Comparison of ENCODE assay signal across 1 cellular context in the genomic region with DNA sequence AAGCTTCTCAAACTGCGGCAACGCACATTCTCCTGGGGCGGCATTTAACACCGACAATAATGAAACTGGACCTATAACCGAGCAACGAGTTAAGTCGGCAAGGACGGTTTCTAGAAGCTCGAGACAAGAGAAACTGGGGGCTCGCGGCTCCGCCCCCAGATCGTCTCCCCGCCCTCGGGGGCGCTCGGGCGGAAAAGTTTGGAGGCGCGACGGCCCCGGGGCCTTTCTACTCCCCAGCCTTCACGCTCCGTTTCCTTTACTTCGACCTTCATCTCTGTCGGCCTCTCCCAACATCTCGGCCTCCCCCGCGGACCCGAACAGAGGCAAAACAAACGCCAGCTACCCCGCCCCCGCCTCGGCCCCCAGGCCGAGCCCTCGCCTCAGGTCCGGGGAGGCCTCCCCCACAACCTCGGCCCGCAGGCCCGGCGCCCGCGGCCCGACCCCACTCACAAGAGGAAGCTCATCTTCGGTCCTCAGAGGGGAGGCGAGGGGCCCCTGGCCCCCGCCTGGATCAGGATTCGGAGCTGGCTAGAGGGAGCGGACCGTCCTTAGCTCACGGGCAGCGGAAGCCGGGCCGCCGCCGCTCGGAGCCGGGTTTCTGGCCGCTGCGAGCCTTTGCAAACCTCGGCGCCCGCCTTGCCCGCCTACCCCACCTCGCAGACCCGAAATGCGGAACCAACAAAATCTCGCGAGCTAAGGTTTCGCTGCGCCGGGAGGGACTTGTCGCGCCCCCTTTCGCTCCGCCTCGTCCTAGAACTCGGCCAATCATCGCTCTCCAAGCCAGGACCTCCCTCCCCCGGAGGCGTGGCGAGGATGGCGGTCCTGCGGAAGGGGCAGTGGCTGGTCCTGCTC.
TF ChIP-seq lines count a peak whose summit lies in the region.

A gene (minus strand): TSS at position 669 of the 852 bp plus-strand sequence. CDS start 205 bp downstream, at position 464.

TF ChIP-seq in HepG2, 621 proteins besides CTCF, POLR2A, EP300 and RAD21 (continued from another document and continues in another):
- TF ChIP-seq, protein P1, sequence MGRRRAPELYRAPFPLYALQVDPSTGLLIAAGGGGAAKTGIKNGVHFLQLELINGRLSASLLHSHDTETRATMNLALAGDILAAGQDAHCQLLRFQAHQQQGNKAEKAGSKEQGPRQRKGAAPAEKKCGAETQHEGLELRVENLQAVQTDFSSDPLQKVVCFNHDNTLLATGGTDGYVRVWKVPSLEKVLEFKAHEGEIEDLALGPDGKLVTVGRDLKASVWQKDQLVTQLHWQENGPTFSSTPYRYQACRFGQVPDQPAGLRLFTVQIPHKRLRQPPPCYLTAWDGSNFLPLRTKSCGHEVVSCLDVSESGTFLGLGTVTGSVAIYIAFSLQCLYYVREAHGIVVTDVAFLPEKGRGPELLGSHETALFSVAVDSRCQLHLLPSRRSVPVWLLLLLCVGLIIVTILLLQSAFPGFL (CRISPR knock-in tag; IDR thresholded peaks at IDR 0.05), result no peak
- TF ChIP-seq ZKSCAN5 (CRISPR knock-in tag; IDR thresholded peaks at IDR 0.05), result no peak
- TF ChIP-seq MYC (CRISPR knock-in tag; IDR thresholded peaks at IDR 0.05; ENCODE audit: borderline replicate concordance), result peak; percentile 69
- no peak; the same call in none of the 2 replicates for TF ChIP-seq ZNF136 (CRISPR knock-in tag; IDR thresholded peaks at IDR 0.05; ENCODE audit: low read depth)
- TF ChIP-seq, protein P2, sequence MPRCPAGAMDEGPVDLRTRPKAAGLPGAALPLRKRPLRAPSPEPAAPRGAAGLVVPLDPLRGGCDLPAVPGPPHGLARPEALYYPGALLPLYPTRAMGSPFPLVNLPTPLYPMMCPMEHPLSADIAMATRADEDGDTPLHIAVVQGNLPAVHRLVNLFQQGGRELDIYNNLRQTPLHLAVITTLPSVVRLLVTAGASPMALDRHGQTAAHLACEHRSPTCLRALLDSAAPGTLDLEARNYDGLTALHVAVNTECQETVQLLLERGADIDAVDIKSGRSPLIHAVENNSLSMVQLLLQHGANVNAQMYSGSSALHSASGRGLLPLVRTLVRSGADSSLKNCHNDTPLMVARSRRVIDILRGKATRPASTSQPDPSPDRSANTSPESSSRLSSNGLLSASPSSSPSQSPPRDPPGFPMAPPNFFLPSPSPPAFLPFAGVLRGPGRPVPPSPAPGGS (CRISPR knock-in tag; IDR thresholded peaks at IDR 0.05), result peak; percentile 92; the same call in 1 of the 2 replicates
- TF ChIP-seq, protein P3, sequence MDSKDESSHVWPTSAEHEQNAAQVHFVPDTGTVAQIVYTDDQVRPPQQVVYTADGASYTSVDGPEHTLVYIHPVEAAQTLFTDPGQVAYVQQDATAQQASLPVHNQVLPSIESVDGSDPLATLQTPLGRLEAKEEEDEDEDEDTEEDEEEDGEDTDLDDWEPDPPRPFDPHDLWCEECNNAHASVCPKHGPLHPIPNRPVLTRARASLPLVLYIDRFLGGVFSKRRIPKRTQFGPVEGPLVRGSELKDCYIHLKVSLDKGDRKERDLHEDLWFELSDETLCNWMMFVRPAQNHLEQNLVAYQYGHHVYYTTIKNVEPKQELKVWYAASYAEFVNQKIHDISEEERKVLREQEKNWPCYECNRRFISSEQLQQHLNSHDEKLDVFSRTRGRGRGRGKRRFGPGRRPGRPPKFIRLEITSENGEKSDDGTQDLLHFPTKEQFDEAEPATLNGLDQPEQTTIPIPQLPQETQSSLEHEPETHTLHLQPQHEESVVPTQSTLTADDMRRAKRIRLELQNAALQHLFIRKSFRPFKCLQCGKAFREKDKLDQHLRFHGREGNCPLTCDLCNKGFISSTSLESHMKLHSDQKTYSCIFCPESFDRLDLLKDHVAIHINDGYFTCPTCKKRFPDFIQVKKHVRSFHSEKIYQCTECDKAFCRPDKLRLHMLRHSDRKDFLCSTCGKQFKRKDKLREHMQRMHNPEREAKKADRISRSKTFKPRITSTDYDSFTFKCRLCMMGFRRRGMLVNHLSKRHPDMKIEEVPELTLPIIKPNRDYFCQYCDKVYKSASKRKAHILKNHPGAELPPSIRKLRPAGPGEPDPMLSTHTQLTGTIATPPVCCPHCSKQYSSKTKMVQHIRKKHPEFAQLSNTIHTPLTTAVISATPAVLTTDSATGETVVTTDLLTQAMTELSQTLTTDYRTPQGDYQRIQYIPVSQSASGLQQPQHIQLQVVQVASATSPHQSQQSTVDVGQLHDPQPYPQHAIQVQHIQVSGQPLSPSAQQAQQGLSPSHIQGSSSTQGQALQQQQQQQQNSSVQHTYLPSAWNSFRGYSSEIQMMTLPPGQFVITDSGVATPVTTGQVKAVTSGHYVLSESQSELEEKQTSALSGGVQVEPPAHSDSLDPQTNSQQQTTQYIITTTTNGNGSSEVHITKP (CRISPR knock-in tag; IDR thresholded peaks at IDR 0.05; ENCODE audit: low read depth), result no peak
- TF ChIP-seq, protein P4, sequence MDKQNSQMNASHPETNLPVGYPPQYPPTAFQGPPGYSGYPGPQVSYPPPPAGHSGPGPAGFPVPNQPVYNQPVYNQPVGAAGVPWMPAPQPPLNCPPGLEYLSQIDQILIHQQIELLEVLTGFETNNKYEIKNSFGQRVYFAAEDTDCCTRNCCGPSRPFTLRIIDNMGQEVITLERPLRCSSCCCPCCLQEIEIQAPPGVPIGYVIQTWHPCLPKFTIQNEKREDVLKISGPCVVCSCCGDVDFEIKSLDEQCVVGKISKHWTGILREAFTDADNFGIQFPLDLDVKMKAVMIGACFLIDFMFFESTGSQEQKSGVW (CRISPR knock-in tag; IDR thresholded peaks at IDR 0.05; ENCODE audit: borderline replicate concordance), result 0 out of 2 replicates have a peak, but pooled peaks have one; percentile 57
- TF ChIP-seq, protein P5, sequence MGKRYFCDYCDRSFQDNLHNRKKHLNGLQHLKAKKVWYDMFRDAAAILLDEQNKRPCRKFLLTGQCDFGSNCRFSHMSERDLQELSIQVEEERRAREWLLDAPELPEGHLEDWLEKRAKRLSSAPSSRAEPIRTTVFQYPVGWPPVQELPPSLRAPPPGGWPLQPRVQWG (CRISPR knock-in tag; IDR thresholded peaks at IDR 0.05; ENCODE audit: borderline replicate concordance, low read depth), result no peak
- TF ChIP-seq PRPF4 (IDR thresholded peaks at IDR 0.05; ENCODE audit: low read depth, low read length, poor library complexity, severe bottlenecking), result no peak
- TF ChIP-seq, protein P6, sequence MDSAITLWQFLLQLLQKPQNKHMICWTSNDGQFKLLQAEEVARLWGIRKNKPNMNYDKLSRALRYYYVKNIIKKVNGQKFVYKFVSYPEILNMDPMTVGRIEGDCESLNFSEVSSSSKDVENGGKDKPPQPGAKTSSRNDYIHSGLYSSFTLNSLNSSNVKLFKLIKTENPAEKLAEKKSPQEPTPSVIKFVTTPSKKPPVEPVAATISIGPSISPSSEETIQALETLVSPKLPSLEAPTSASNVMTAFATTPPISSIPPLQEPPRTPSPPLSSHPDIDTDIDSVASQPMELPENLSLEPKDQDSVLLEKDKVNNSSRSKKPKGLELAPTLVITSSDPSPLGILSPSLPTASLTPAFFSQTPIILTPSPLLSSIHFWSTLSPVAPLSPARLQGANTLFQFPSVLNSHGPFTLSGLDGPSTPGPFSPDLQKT (CRISPR knock-in tag; IDR thresholded peaks at IDR 0.05; ENCODE audit: borderline replicate concordance), result no peak
- TF ChIP-seq RFX3 (CRISPR knock-in tag; IDR thresholded peaks at IDR 0.05), result no peak
- TF ChIP-seq SSRP1 (CRISPR knock-in tag; IDR thresholded peaks at IDR 0.05), result no peak
- no peak for TF ChIP-seq CBX5 (CRISPR knock-in tag; IDR thresholded peaks at IDR 0.05; ENCODE audit: borderline replicate concordance)
- TF ChIP-seq ZNF616 (CRISPR knock-in tag; IDR thresholded peaks at IDR 0.05; ENCODE audit: low read depth), result 0 out of 2 replicates have a peak, but pooled peaks have one; percentile 23
- TF ChIP-seq ZFP36L1 (CRISPR knock-in tag; IDR thresholded peaks at IDR 0.05), result 0 out of 2 replicates have a peak, but pooled peaks have one; percentile 31
- TF ChIP-seq ZFP82 (CRISPR knock-in tag; IDR thresholded peaks at IDR 0.05; ENCODE audit: borderline replicate concordance), result peak; percentile 98
- TF ChIP-seq MEIS2 (CRISPR knock-in tag; IDR thresholded peaks at IDR 0.05), result no peak; the same call in 1 of the 2 replicates
- TF ChIP-seq, protein P7, sequence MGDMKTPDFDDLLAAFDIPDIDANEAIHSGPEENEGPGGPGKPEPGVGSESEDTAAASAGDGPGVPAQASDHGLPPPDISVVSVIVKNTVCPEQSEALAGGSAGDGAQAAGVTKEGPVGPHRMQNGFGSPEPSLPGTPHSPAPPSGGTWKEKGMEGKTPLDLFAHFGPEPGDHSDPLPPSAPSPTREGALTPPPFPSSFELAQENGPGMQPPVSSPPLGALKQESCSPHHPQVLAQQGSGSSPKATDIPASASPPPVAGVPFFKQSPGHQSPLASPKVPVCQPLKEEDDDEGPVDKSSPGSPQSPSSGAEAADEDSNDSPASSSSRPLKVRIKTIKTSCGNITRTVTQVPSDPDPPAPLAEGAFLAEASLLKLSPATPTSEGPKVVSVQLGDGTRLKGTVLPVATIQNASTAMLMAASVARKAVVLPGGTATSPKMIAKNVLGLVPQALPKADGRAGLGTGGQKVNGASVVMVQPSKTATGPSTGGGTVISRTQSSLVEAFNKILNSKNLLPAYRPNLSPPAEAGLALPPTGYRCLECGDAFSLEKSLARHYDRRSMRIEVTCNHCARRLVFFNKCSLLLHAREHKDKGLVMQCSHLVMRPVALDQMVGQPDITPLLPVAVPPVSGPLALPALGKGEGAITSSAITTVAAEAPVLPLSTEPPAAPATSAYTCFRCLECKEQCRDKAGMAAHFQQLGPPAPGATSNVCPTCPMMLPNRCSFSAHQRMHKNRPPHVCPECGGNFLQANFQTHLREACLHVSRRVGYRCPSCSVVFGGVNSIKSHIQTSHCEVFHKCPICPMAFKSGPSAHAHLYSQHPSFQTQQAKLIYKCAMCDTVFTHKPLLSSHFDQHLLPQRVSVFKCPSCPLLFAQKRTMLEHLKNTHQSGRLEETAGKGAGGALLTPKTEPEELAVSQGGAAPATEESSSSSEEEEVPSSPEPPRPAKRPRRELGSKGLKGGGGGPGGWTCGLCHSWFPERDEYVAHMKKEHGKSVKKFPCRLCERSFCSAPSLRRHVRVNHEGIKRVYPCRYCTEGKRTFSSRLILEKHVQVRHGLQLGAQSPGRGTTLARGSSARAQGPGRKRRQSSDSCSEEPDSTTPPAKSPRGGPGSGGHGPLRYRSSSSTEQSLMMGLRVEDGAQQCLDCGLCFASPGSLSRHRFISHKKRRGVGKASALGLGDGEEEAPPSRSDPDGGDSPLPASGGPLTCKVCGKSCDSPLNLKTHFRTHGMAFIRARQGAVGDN (CRISPR knock-in tag; IDR thresholded peaks at IDR 0.05), result peak; percentile 87
- TF ChIP-seq, protein P8, sequence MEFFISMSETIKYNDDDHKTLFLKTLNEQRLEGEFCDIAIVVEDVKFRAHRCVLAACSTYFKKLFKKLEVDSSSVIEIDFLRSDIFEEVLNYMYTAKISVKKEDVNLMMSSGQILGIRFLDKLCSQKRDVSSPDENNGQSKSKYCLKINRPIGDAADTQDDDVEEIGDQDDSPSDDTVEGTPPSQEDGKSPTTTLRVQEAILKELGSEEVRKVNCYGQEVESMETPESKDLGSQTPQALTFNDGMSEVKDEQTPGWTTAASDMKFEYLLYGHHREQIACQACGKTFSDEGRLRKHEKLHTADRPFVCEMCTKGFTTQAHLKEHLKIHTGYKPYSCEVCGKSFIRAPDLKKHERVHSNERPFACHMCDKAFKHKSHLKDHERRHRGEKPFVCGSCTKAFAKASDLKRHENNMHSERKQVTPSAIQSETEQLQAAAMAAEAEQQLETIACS (CRISPR knock-in tag; IDR thresholded peaks at IDR 0.05), result no peak
- no peak for TF ChIP-seq ZNF530 (CRISPR knock-in tag; IDR thresholded peaks at IDR 0.05; ENCODE audit: low read depth)
- TF ChIP-seq, protein P9, sequence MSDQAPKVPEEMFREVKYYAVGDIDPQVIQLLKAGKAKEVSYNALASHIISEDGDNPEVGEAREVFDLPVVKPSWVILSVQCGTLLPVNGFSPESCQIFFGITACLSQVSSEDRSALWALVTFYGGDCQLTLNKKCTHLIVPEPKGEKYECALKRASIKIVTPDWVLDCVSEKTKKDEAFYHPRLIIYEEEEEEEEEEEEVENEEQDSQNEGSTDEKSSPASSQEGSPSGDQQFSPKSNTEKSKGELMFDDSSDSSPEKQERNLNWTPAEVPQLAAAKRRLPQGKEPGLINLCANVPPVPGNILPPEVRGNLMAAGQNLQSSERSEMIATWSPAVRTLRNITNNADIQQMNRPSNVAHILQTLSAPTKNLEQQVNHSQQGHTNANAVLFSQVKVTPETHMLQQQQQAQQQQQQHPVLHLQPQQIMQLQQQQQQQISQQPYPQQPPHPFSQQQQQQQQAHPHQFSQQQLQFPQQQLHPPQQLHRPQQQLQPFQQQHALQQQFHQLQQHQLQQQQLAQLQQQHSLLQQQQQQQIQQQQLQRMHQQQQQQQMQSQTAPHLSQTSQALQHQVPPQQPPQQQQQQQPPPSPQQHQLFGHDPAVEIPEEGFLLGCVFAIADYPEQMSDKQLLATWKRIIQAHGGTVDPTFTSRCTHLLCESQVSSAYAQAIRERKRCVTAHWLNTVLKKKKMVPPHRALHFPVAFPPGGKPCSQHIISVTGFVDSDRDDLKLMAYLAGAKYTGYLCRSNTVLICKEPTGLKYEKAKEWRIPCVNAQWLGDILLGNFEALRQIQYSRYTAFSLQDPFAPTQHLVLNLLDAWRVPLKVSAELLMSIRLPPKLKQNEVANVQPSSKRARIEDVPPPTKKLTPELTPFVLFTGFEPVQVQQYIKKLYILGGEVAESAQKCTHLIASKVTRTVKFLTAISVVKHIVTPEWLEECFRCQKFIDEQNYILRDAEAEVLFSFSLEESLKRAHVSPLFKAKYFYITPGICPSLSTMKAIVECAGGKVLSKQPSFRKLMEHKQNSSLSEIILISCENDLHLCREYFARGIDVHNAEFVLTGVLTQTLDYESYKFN (CRISPR knock-in tag; conservative IDR thresholded peaks at IDR 0.05), result peak; percentile 62
- peak; percentile 74; the same call in 1 of the 2 replicates for TF ChIP-seq ZNF547 (CRISPR knock-in tag; IDR thresholded peaks at IDR 0.05)
- TF ChIP-seq ZNF12 (CRISPR knock-in tag; IDR thresholded peaks at IDR 0.05), result no peak
- TF ChIP-seq ZBTB3 (CRISPR knock-in tag; IDR thresholded peaks at IDR 0.05; ENCODE audit: borderline replicate concordance, low read depth), result no peak; the same call in 1 of the 2 replicates
- no peak for TF ChIP-seq PCBP2 (optimal IDR thresholded peaks at IDR 0.05; ENCODE audit: low read depth, low read length, poor library complexity, severe bottlenecking)
- peak; percentile 87 for TF ChIP-seq SRY (CRISPR knock-in tag; IDR thresholded peaks at IDR 0.05)
- TF ChIP-seq ZNF850 (CRISPR knock-in tag; conservative IDR thresholded peaks at IDR 0.05), result peak; percentile 86; the same call in 1 of the 2 replicates
- TF ChIP-seq, protein P10, sequence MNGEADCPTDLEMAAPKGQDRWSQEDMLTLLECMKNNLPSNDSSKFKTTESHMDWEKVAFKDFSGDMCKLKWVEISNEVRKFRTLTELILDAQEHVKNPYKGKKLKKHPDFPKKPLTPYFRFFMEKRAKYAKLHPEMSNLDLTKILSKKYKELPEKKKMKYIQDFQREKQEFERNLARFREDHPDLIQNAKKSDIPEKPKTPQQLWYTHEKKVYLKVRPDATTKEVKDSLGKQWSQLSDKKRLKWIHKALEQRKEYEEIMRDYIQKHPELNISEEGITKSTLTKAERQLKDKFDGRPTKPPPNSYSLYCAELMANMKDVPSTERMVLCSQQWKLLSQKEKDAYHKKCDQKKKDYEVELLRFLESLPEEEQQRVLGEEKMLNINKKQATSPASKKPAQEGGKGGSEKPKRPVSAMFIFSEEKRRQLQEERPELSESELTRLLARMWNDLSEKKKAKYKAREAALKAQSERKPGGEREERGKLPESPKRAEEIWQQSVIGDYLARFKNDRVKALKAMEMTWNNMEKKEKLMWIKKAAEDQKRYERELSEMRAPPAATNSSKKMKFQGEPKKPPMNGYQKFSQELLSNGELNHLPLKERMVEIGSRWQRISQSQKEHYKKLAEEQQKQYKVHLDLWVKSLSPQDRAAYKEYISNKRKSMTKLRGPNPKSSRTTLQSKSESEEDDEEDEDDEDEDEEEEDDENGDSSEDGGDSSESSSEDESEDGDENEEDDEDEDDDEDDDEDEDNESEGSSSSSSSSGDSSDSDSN (CRISPR knock-in tag; IDR thresholded peaks at IDR 0.05), result peak; percentile 95
- TF ChIP-seq ZNF143 (CRISPR knock-in tag; IDR thresholded peaks at IDR 0.05), result no peak
